18 cellular contexts compared by ENCODE assay signal in genomic region chr6:52543262-52543661, GRCh38. TPM values are rescaled to one million over a fixed set of nuclear protein-coding genes. Genes with fewer than 3 reads are reported as not detected.
A peak's percentile ranks its signal among the peaks of the same experiment; 100 is the strongest.
DNase-seq lines count a peak whose midpoint lies in the region; ATAC-seq and TF ChIP-seq lines count a peak whose summit lies in the region.
"Had no signal": no experiment of that assay in that cellular context is flagged by ENCODE, and none has a peak within 500 bp of the region (broad histone marks: within the 10 kb centered on the region; RNA-seq: fewer than 3 reads in every experiment).

No MANE protein-coding gene starts in this region.

- peaks cover 3% of the 10 kb centered on the region for H3K4me1 Mint-ChIP-seq in activated CD4-positive, alpha-beta memory T cell treated with anti-CD3 and anti-CD28 coated beads, Interleukin-2, amount 10 ng/mL, durations not matched to agents 7 days and 5 days
- H3K4me1 Mint-ChIP-seq in CD4-positive, alpha-beta memory T cell = peaks cover 24 to 39% (median 30%) of the 10 kb centered on the region in 4 donors

- WGBS in right lobe of liver (ENCODE audit: insufficient coverage, low coverage, low lambda C conversion rate, missing lambda C conversion rate) = 14% methylated on average over 1 of the region's 1 CpG
- 42 to 47% methylated on average over 1 of the region's 1 CpG for WGBS in testis, 2 donors

- ATAC-seq in right lobe of liver = peak; percentile 28 to 64 (median 46)
- ATAC-seq: K562; naive thymus-derived CD8-positive, alpha-beta T cell; stimulated activated naive B cell treated with anti-CD40 and anti-IgM and Interleukin-4, amounts not matched to agents 10 μg/mL and 1 μg/mL and 100 μg/mL, for 72 hours had no signal

- POLR2A ChIA-PET in activated CD4-positive, alpha-beta memory T cell treated with anti-CD3 and anti-CD28 coated beads, Interleukin-2, amount 10 ng/mL, durations not matched to agents 7 days and 5 days (lab: Charles Lee) = no interaction called here
- POLR2A ChIA-PET in CD4-positive, alpha-beta memory T cell (lab: Charles Lee; ENCODE audit: partially characterized antibody) = no interaction called here

- H3K4me3 Mint-ChIP-seq in activated CD4-positive, alpha-beta memory T cell treated with anti-CD3 and anti-CD28 coated beads, Interleukin-2, amount 10 ng/mL, durations not matched to agents 7 days and 5 days = no peak overlapping the region
- no peak overlapping the region for H3K4me3 Mint-ChIP-seq in CD4-positive, alpha-beta memory T cell
- H3K4me3 Mint-ChIP-seq: activated B cell treated with CpG ODN at 0.5 μM for 24 hours; activated naive CD4-positive, alpha-beta T cell treated with anti-CD3 and anti-CD28 coated beads, Interleukin-2, amount 50 U/mL, for 24 hours; naive thymus-derived CD8-positive, alpha-beta T cell; stimulated activated naive B cell treated with anti-CD40 and anti-IgM and Interleukin-4, amounts not matched to agents 10 μg/mL and 1 μg/mL and 100 μg/mL, for 72 hours had no signal

- H3K27me3 ChIP-seq in brain microvascular endothelial cell (replicated peaks) (no peaks in the 10 kb centered on the region), right lobe of liver (no peaks in the 10 kb centered on the region), testis (no peaks in the 10 kb centered on the region)
- H3K27me3 ChIP-seq in CD4-positive, alpha-beta memory T cell (ENCODE audit: insufficient read depth, low read length) = no peaks in the 10 kb centered on the region
- H3K27me3 ChIP-seq: right atrium auricular region had no signal

- no peak for TF ChIP-seq CTCF in brain microvascular endothelial cell (IDR thresholded peaks at IDR 0.05; ENCODE audit: low read depth, low read length, missing control alignments)
- no peak for TF ChIP-seq CTCF in right lobe of liver (IDR thresholded peaks at IDR 0.05)
- no peak for TF ChIP-seq CTCF in testis (IDR thresholded peaks at IDR 0.05)

- CTCF ChIA-PET in activated CD4-positive, alpha-beta memory T cell treated with anti-CD3 and anti-CD28 coated beads, Interleukin-2, amount 10 ng/mL, durations not matched to agents 7 days and 5 days (lab: Charles Lee) = no interaction called here
- CTCF ChIA-PET in CD4-positive, alpha-beta memory T cell (lab: Charles Lee; ENCODE audit: partially characterized antibody) = interaction anchor here (0.9 kb wide), 1 partner anchor 13 kb away, joined by 4 read pairs; no protein-coding TSS in a partner anchor

- no peaks in the 10 kb centered on the region for H3K36me3 Mint-ChIP-seq in activated CD4-positive, alpha-beta memory T cell treated with anti-CD3 and anti-CD28 coated beads, Interleukin-2, amount 10 ng/mL, durations not matched to agents 7 days and 5 days (ENCODE audit: low read depth)
- H3K36me3 Mint-ChIP-seq in CD4-positive, alpha-beta memory T cell = peaks cover 0 to 13% of the 10 kb centered on the region in 2 donors

- no peaks in the 10 kb centered on the region for H3K27me3 Mint-ChIP-seq in activated CD4-positive, alpha-beta memory T cell treated with anti-CD3 and anti-CD28 coated beads, Interleukin-2, amount 10 ng/mL, durations not matched to agents 7 days and 5 days
- H3K27me3 Mint-ChIP-seq in CD4-positive, alpha-beta memory T cell = no peaks in the 10 kb centered on the region
- H3K27me3 Mint-ChIP-seq: activated B cell treated with CpG ODN at 0.5 μM for 24 hours; activated naive CD4-positive, alpha-beta T cell treated with anti-CD3 and anti-CD28 coated beads, Interleukin-2, amount 50 U/mL, for 24 hours; naive thymus-derived CD8-positive, alpha-beta T cell; stimulated activated naive B cell treated with anti-CD40 and anti-IgM and Interleukin-4, amounts not matched to agents 10 μg/mL and 1 μg/mL and 100 μg/mL, for 72 hours had no signal

- no peak overlapping the region for H3K27ac Mint-ChIP-seq in activated CD4-positive, alpha-beta memory T cell treated with anti-CD3 and anti-CD28 coated beads, Interleukin-2, amount 10 ng/mL, durations not matched to agents 7 days and 5 days
- H3K27ac Mint-ChIP-seq in CD4-positive, alpha-beta memory T cell = no peak overlapping the region
- H3K27ac Mint-ChIP-seq: activated B cell treated with CpG ODN at 0.5 μM for 24 hours; activated naive CD4-positive, alpha-beta T cell treated with anti-CD3 and anti-CD28 coated beads, Interleukin-2, amount 50 U/mL, for 24 hours; naive thymus-derived CD8-positive, alpha-beta T cell; stimulated activated naive B cell treated with anti-CD40 and anti-IgM and Interleukin-4, amounts not matched to agents 10 μg/mL and 1 μg/mL and 100 μg/mL, for 72 hours had no signal

- peak; percentile 83 for DNase-seq in HS-27A (ENCODE audit: low read depth)
- no peak for DNase-seq in brain microvascular endothelial cell
- DNase-seq in right lobe of liver = no peak
- DNase-seq in testis = no peak
- DNase-seq in activated CD4-positive, alpha-beta memory T cell treated with anti-CD3 and anti-CD28 coated beads, Interleukin-2, amount 10 ng/mL, durations not matched to agents 7 days and 5 days = no peak
- no peak for DNase-seq in middle frontal gyrus (ENCODE audit: extremely low spot score, low spot score)
- DNase-seq in amniotic stem cell (lab: John Stamatoyannopoulos, UW) = no peak
- no peak for DNase-seq in CD4-positive, alpha-beta memory T cell
- DNase-seq: activated B cell treated with CpG ODN at 0.5 μM for 24 hours; activated CD8-positive, alpha-beta memory T cell treated with anti-CD3 and anti-CD28 coated beads, Interleukin-2, amount 50 U/mL, for 4 hours; caudate nucleus; head of caudate nucleus; naive thymus-derived CD8-positive, alpha-beta T cell; NCI-H1694; stimulated activated naive B cell treated with anti-CD40 and anti-IgM and Interleukin-4, amounts not matched to agents 10 μg/mL and 1 μg/mL and 100 μg/mL, for 72 hours had no signal

- TF ChIP-seq POLR2A in right lobe of liver (IDR thresholded peaks at IDR 0.05) = no peak
- TF ChIP-seq POLR2A in testis (IDR thresholded peaks at IDR 0.05) = no peak

- no peaks in the 10 kb centered on the region for H3K9me3 Mint-ChIP-seq in activated CD4-positive, alpha-beta memory T cell treated with anti-CD3 and anti-CD28 coated beads, Interleukin-2, amount 10 ng/mL, durations not matched to agents 7 days and 5 days
- H3K9me3 Mint-ChIP-seq in CD4-positive, alpha-beta memory T cell = no peaks in the 10 kb centered on the region
- H3K9me3 Mint-ChIP-seq: activated B cell treated with CpG ODN at 0.5 μM for 24 hours; activated naive CD4-positive, alpha-beta T cell treated with anti-CD3 and anti-CD28 coated beads, Interleukin-2, amount 50 U/mL, for 24 hours; naive thymus-derived CD8-positive, alpha-beta T cell; stimulated activated naive B cell treated with anti-CD40 and anti-IgM and Interleukin-4, amounts not matched to agents 10 μg/mL and 1 μg/mL and 100 μg/mL, for 72 hours had no signal

- H3K27ac ChIP-seq in brain microvascular endothelial cell = peak overlapping the region; percentile 84
- peak overlapping the region; percentile 47 to 81 (median 69) for H3K27ac ChIP-seq in right lobe of liver
- H3K27ac ChIP-seq in testis = peak overlapping the region; percentile 48 to 73
- H3K27ac ChIP-seq in CD4-positive, alpha-beta memory T cell (ENCODE audit: low read depth, low read length) = no peak overlapping the region

- intact Hi-C loops in right lobe of liver (cut with DNase I) = no loop called here
- intact Hi-C loops in testis (cut with DNase I; ENCODE audit: low total_unique reads) = no loop called here
- intact Hi-C loops in CD4-positive, alpha-beta memory T cell (cut with micrococcal nuclease) = no loop called here

- in situ Hi-C loops in brain microvascular endothelial cell (cut with HindIII; ENCODE audit: low pct_ligation_motif_present, low sequenced_read_pairs) = no loop called here

- H3K9me3 ChIP-seq in right lobe of liver (no peaks in the 10 kb centered on the region), testis (no peaks in the 10 kb centered on the region)
- no peaks in the 10 kb centered on the region for H3K9me3 ChIP-seq in CD4-positive, alpha-beta memory T cell (ENCODE audit: control insufficient read depth in 1 of 2, low read length in 2 of 2)
- H3K9me3 ChIP-seq: right atrium auricular region had no signal

- H3K36me3 ChIP-seq in brain microvascular endothelial cell (replicated peaks) (peaks cover 20% of the 10 kb centered on the region), right lobe of liver (no peaks in the 10 kb centered on the region), testis (ENCODE audit: low read depth, missing control alignments) (no peaks in the 10 kb centered on the region)
- no peaks in the 10 kb centered on the region for H3K36me3 ChIP-seq in CD4-positive, alpha-beta memory T cell (ENCODE audit: insufficient read depth, low read length)
- H3K36me3 ChIP-seq: right atrium auricular region had no signal

- H3K4me1 ChIP-seq in right lobe of liver (peaks cover 0 to 54% (median 29%) of the 10 kb centered on the region in 4 donors), testis (peaks cover 27% of the 10 kb centered on the region)
- H3K4me1 ChIP-seq in CD4-positive, alpha-beta memory T cell (ENCODE audit: insufficient read depth, low read length) = peaks cover 7% of the 10 kb centered on the region

- no peak overlapping the region for H3K4me3 ChIP-seq in brain microvascular endothelial cell (ENCODE audit: low read depth, low read length)
- no peak overlapping the region for H3K4me3 ChIP-seq in right lobe of liver
- no peak overlapping the region for H3K4me3 ChIP-seq in testis
- H3K4me3 ChIP-seq in CD4-positive, alpha-beta memory T cell (ENCODE audit: low read length in 2 of 2) = no peak overlapping the region
- H3K4me3 ChIP-seq: K562, right atrium auricular region had no signal

RNA-seq across cellular contexts. Expression of gene TRAM2, which starts 33.6 kb away (rescaled TPM):
- total RNA-seq in right lobe of liver = 10 to 100 TPM; 16.1 to 24.8 (median 17.8) TPM
- total RNA-seq in testis = 10 to 100 TPM; 21.1 to 26.1 TPM
- 34.7 TPM for polyA plus RNA-seq in testis (ENCODE audit: insufficient read depth, low read depth, low replicate concordance)
- total RNA-seq in activated CD4-positive, alpha-beta memory T cell treated with anti-CD3 and anti-CD28 coated beads, Interleukin-2, amount 10 ng/mL, durations not matched to agents 7 days and 5 days = 1 to 10 TPM; 5.7 to 6.5 TPM
- 10 to 100 TPM; 10.7 to 11.3 TPM for total RNA-seq in CD4-positive, alpha-beta memory T cell
- polyA plus RNA-seq in CD4-positive, alpha-beta memory T cell = 1 to 10 TPM; 2.7 to 4.3 TPM
